ENCODE assay signal across 8 cellular contexts in the genomic region with DNA sequence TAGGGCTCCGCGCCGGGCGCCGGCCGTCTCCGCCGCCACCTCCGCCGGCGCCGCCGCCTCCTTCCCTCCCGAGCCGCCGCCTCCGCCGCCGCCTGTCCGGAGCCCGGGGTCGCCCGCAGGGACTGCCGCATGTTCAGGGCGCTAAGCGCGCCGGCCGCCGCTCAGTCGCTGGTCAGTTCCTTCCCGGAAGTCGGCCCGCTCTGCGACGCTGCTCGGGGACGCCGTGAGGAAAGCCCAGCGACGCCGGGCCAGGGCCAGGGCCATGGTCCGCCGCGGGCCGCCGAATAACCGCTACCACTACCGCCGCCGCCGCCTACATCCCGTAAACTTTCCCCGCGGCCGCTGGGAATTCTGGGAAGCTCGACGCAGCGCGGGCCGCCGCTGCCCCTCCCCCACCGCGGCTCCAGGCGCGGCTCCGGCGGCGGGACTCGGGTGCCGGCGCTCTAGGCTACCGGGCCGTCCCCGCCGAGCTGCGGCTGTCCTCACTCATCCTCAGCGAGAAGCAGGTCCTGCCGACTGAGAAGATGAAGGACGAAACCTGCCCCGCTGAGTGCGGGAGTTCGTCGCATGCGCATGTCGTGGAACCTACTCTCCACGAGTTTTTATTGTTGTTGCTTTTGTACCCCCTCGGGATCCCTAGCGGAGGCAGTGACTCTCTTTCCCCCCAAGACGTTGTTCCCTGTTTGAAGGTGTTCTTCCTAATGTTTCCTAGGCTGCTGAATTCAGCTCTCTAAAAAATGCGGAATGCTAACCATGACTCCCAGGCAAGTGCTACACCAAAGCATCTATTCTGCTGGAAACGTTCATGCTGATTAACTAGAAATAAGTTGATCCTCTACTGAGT. TPM values are rescaled to one million over a fixed set of nuclear protein-coding genes. Genes with fewer than 3 reads are reported as not detected.
DNase-seq lines count a peak whose midpoint lies in the region; ATAC-seq and TF ChIP-seq lines count a peak whose summit lies in the region.

Gene SAV1 (minus strand): TSS at position 299 of the 844 bp plus-strand sequence. CDS start 339 bp downstream, outside the sequence.

- DNase-seq in GM10248 (ENCODE audit: extremely low spot score) (peak; percentile 58), HEK293T (ENCODE audit: extremely low spot score) (peak; percentile 70), NCI-H1048 (lab: John Stamatoyannopoulos, UW) (peak; percentile 37), T-cell (peak in 33 of 34 experiments; percentile 7 to 43 (median 25)), amygdala (lab: John Stamatoyannopoulos, UW) (peak in 55 of 56 donors; percentile 29 to 91 (median 75)), right atrium auricular region (ENCODE audit: low spot score) (peak; percentile 81), putamen (ENCODE audit: low spot score) (peak; percentile 80)
- no peak for DNase-seq in effector CD8-positive, alpha-beta T cell (lab: John Stamatoyannopoulos, UW)

- POLR2A ChIA-PET in GM10248 (lab: Yijun Ruan, JAX): no interaction called here
- POLR2A ChIA-PET in HEK293T (lab: Yijun Ruan, JAX): interaction anchor here (0.6 to 1.4 kb wide), 21 partner anchors 10 to 705 kb away, joined by 3 to 26 read pairs (median 3); partner anchors contain the start of gene ATL1
- POLR2A ChIA-PET in T-cell (lab: Charles Lee): interaction anchor here (0.7 kb wide), 2 partner anchors 10 to 192 kb away, joined by 3 read pairs; no protein-coding TSS in a partner anchor

- peak; percentile 48 to 70 (median 65) for ATAC-seq in T-cell (replicated peaks in 1 of 4)

- no peak for TF ChIP-seq CTCF in GM10248 (IDR thresholded peaks at IDR 0.05; ENCODE audit: control extremely low read depth, extremely low read depth, low read depth, missing control alignments)
- no peak for TF ChIP-seq CTCF in right atrium auricular region (IDR thresholded peaks at IDR 0.05)

- peaks cover 19 to 26% (median 26%) of the 10 kb centered on the region in 3 donors for H3K4me1 Mint-ChIP-seq in T-cell

- H3K4me1 ChIP-seq in right atrium auricular region: peaks cover 0 to 25% of the 10 kb centered on the region in 2 donors

- peak within 1 kb of the TSS; percentile 68 to 78 for H3K4me3 ChIP-seq in right atrium auricular region

- peak within 1 kb of the TSS; percentile 94 to 97 for H3K27ac ChIP-seq in right atrium auricular region

- no peaks in the 10 kb centered on the region for H3K27me3 Mint-ChIP-seq in T-cell

- peaks cover 10% of the 10 kb centered on the region for H3K36me3 Mint-ChIP-seq in T-cell

- H3K9me3 Mint-ChIP-seq in T-cell: no peaks in the 10 kb centered on the region

- no peaks in the 10 kb centered on the region for H3K9me3 ChIP-seq in right atrium auricular region

- H3K27me3 ChIP-seq in right atrium auricular region: no peaks in the 10 kb centered on the region

- CTCF ChIA-PET in GM10248 (lab: Yijun Ruan, JAX): interaction anchor here (0.8 to 1.0 kb wide), 2 partner anchors 17 to 46 kb away, joined by 3 to 4 read pairs; no protein-coding TSS in a partner anchor
- CTCF ChIA-PET in HEK293T (lab: Yijun Ruan, JAX): interaction anchor here (0.9 kb wide), 1 partner anchor 52 kb away, joined by 4 read pairs; no protein-coding TSS in a partner anchor
- CTCF ChIA-PET in T-cell (lab: Charles Lee): no interaction called here

- H3K36me3 ChIP-seq in right atrium auricular region: no peaks in the 10 kb centered on the region

- H3K4me3 Mint-ChIP-seq in T-cell: no peak within 1 kb of the TSS

- H3K27ac Mint-ChIP-seq in T-cell: peak within 1 kb of the TSS; percentile 58 to 68

TF ChIP-seq in HEK293T, 16 proteins besides CTCF, POLR2A, EP300 and RAD21:
- TF ChIP-seq L3MBTL2 (conservative IDR thresholded peaks at IDR 0.05) (peak; percentile 69), ELF4 (IDR thresholded peaks at IDR 0.05) (peak; percentile 78), SUZ12 (IDR thresholded peaks at IDR 0.05) (no peak), CTBP1 (IDR thresholded peaks at IDR 0.05; ENCODE audit: borderline replicate concordance) (0 out of 2 replicates have a peak, but pooled peaks have one; percentile 49), BHLHE40 (IDR thresholded peaks at IDR 0.05; ENCODE audit: borderline replicate concordance) (no peak)
TF ChIP-seq in HEK293T: peak in this region for 3.

RNA-seq across cellular contexts. Expression of gene SAV1, which starts in this region (rescaled TPM):
- total RNA-seq in T-cell (10 to 100 TPM in 3 of 5 donors, 1 to 10 TPM in 2; 9.1 to 12.2 (median 11.1) TPM), right atrium auricular region (10 to 100 TPM; 25.4 to 29.7 TPM)

Comparison
In these comparisons a context has a peak if more than half of its experiments do, and no peak if none do; other contexts are left out.
1. CTCF ChIA-PET loops: an anchor here in GM10248 (0.8 to 1.0 kb wide) and HEK293T (0.9 kb wide); none called in T-cell.